Comparison of ENCODE assay signal across 24 cellular contexts in genomic region chr17:60730273-60730672, GRCh38. TPM values are rescaled to one million over a fixed set of nuclear protein-coding genes. Genes with fewer than 3 reads are reported as not detected.
DNase-seq lines count a peak whose midpoint lies in the region; ATAC-seq and TF ChIP-seq lines count a peak whose summit lies in the region.
"Had no signal": no experiment of that assay in that cellular context is flagged by ENCODE, and none has a peak within 500 bp of the region (broad histone marks: within the 10 kb centered on the region; RNA-seq: fewer than 3 reads in every experiment).

No MANE protein-coding gene starts in this region.

- H3K27me3 ChIP-seq in mesenchymal stem cell (ENCODE audit: control insufficient read depth in 1 of 2, insufficient read depth in 1 of 2, low read length in 2 of 2): no peaks in the 10 kb centered on the region
- H3K27me3 ChIP-seq: tibial artery had no signal

- no peak overlapping the region for H2BK15ac ChIP-seq in mesenchymal stem cell (ENCODE audit: low read depth, poor library complexity, severe bottlenecking)

- H3K4ac ChIP-seq in mesenchymal stem cell (ENCODE audit: low read depth in 1 of 2, low read length in 2 of 2): no peak overlapping the region

- no peaks in the 10 kb centered on the region for H3K36me3 ChIP-seq in mesenchymal stem cell (ENCODE audit: control insufficient read depth in 1 of 2, insufficient read depth in 2 of 2, low read depth in 1 of 2, low read length in 2 of 2)
- H3K36me3 ChIP-seq: prostate gland had no signal

- peak; percentile 2 for DNase-seq in GM12865 (ENCODE audit: low read depth)
- peak; percentile 14 for DNase-seq in OCI-M1 (lab: John Stamatoyannopoulos, UW)
- no peak for DNase-seq in mesenchymal stem cell
- DNase-seq in activated naive CD4-positive, alpha-beta T cell (lab: John Stamatoyannopoulos, UW): no peak
- DNase-seq in activated CD4-positive, alpha-beta T cell treated with anti-CD3 and anti-CD28 coated beads for 1 hour: no peak
- DNase-seq: activated CD4-positive, alpha-beta memory T cell treated with anti-CD3 and anti-CD28 coated beads, Interleukin-2, amount 10 ng/mL, durations not matched to agents 7 days and 5 days; activated CD8-positive, alpha-beta memory T cell treated with anti-CD3 and anti-CD28 coated beads, Interleukin-2, amount 50 U/mL, for 4 hours; activated naive CD4-positive, alpha-beta T cell treated with anti-CD3 and anti-CD28 coated beads for 36 hours; caudate nucleus; CD4-positive, CD25-positive, alpha-beta regulatory T cell; cortex of kidney; foreskin fibroblast; HCEC 1CT; head of caudate nucleus; KBM-7; kidney; left ventricle myocardium superior; NCI-H1930; NCI-H510A treated with DMSO at 0.1 percent for 48 hours; stimulated activated CD4-positive, alpha-beta T cell treated with anti-CD3 and anti-CD28 coated beads, Interleukin-4, amount 100 ng/mL, for 1 hour; tibial artery had no signal

- H3K27ac ChIP-seq in mesenchymal stem cell (ENCODE audit: low read length, poor library complexity, severe bottlenecking): no peak overlapping the region
- H3K27ac ChIP-seq: prostate gland, tibial artery had no signal

- H4K8ac ChIP-seq in mesenchymal stem cell (ENCODE audit: low read length): no peak overlapping the region

- no peak overlapping the region for H3K4me2 ChIP-seq in mesenchymal stem cell (ENCODE audit: low read length, poor library complexity, severe bottlenecking)

- peak overlapping the region; percentile 22 for H3K9ac ChIP-seq in mesenchymal stem cell (ENCODE audit: low read length)

- no peaks in the 10 kb centered on the region for H3K9me3 ChIP-seq in mesenchymal stem cell (ENCODE audit: control insufficient read depth, low read length)
- H3K9me3 ChIP-seq: prostate gland, tibial artery had no signal

- H2BK120ac ChIP-seq in mesenchymal stem cell (ENCODE audit: low read depth, low read length): no peak overlapping the region

- H3K4me1 ChIP-seq in mesenchymal stem cell (ENCODE audit: control insufficient read depth, insufficient read depth, low read depth, low read length): no peaks in the 10 kb centered on the region
- H3K4me1 ChIP-seq: prostate gland, tibial artery had no signal

- no peak overlapping the region for H3K14ac ChIP-seq in mesenchymal stem cell (ENCODE audit: low read length in 2 of 2)

- no peak overlapping the region for H4K91ac ChIP-seq in mesenchymal stem cell (ENCODE audit: low read length)

- ATAC-seq in HG03045 (IDR thresholded peaks at IDR 0.05; ENCODE audit: unreplicated experiment) (no peak), GM21529 (IDR thresholded peaks at IDR 0.05; ENCODE audit: unreplicated experiment) (no peak)
- ATAC-seq: left ventricle myocardium superior had no signal

- no peaks in the 10 kb centered on the region for H3K79me1 ChIP-seq in mesenchymal stem cell (replicated peaks; ENCODE audit: low read length, poor library complexity, severe bottlenecking)

- H3K4me3 ChIP-seq in GM12865 (ENCODE audit: low read depth, low read length): no peak overlapping the region
- no peak overlapping the region for H3K4me3 ChIP-seq in mesenchymal stem cell (ENCODE audit: insufficient read depth in 1 of 2, low read depth in 1 of 2, low read length in 2 of 2)
- H3K4me3 ChIP-seq: prostate gland, tibial artery had no signal

- H2BK12ac ChIP-seq in mesenchymal stem cell (ENCODE audit: low read length in 2 of 2): no peak overlapping the region

- H2AK5ac ChIP-seq in mesenchymal stem cell (ENCODE audit: low read length, severe bottlenecking): no peak overlapping the region

- H2BK5ac ChIP-seq in mesenchymal stem cell (ENCODE audit: low read depth, low read length, poor library complexity, severe bottlenecking): no peak overlapping the region

- WGBS in mesenchymal stem cell: 100% methylated on average over 1 of the region's 3 CpGs

- no peak overlapping the region for H3K23ac ChIP-seq in mesenchymal stem cell (ENCODE audit: low read length in 2 of 2)

- no peak overlapping the region for H3K18ac ChIP-seq in mesenchymal stem cell (ENCODE audit: low read depth in 1 of 2, low read length in 2 of 2)

- no peak for TF ChIP-seq CTCF in GM12865 (IDR thresholded peaks at IDR 0.05; ENCODE audit: insufficient read depth, low read depth, low read length, missing control alignments)

- H2AFZ ChIP-seq in mesenchymal stem cell (ENCODE audit: low read depth, low read length): no peak overlapping the region

RNA-seq across cellular contexts. Expression of gene BCAS3, which starts 52.6 kb away (rescaled TPM):
- polyA plus RNA-seq in mesenchymal stem cell (2013, experiment 1 of 2): 14.1 TPM
- 13.7 TPM for polyA plus RNA-seq in mesenchymal stem cell (2013, experiment 2 of 2)

Comparison
In these comparisons a context has a peak if more than half of its experiments do, and no peak if none do; other contexts are left out.
1. DNase-seq: peak in GM12865 (single experiment) and OCI-M1 (single experiment); none in mesenchymal stem cell (single experiment), activated naive CD4-positive, alpha-beta T cell (0 of 4) and activated CD4-positive, alpha-beta T cell treated with anti-CD3 and anti-CD28 coated beads for 1 hour (single experiment).